Comparison of ENCODE assay signal across 37 cellular contexts in the genomic region with DNA sequence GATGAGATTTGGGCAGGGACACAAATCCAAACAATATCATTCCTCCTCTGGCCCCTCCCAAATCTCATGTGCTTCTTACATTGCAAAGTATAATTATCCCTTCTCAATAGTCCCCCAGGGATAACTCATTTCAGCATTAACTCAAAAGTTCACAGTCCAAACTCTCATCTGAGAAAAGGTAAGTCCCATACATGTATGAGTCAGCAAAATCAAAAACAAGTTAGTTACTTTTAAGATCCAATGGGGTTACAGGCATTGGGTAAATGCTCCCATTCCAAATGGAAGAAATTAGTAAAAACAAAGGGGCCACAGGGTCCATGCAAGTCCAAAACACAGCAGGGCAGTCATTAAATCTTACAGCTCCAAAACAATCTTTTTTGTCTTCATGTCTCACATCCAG.
"Had no signal": no experiment of that assay in that cellular context is flagged by ENCODE, and none has a peak within 500 bp of the region (broad histone marks: within the 10 kb centered on the region; RNA-seq: fewer than 3 reads in every experiment).

No MANE protein-coding gene starts in this region.

- H3K27me3 Mint-ChIP-seq: activated B cell treated with CpG ODN at 0.5 μM for 24 hours; activated CD4-positive, alpha-beta memory T cell treated with anti-CD3 and anti-CD28 coated beads for 36 hours; activated CD4-positive, alpha-beta T cell treated with anti-CD3 and anti-CD28 coated beads, Interleukin-2, amount 10 ng/mL, durations not matched to agents 24 days and 14 days; activated CD8-positive, alpha-beta T cell treated with anti-CD3 and anti-CD28 coated beads for 36 hours; activated naive CD4-positive, alpha-beta T cell treated with anti-CD3 and anti-CD28 coated beads, Interleukin-2, amount 10 ng/mL, durations not matched to agents 7 days and 5 days; activated naive CD4-positive, alpha-beta T cell treated with anti-CD3 and anti-CD28 coated beads, Interleukin-2, amount 50 U/mL, for 24 hours; activated naive CD8-positive, alpha-beta T cell; activated naive CD8-positive, alpha-beta T cell treated with anti-CD3 and anti-CD28 coated beads, Interleukin-2, amount 10 ng/mL, durations not matched to agents 7 days and 5 days; activated naive CD8-positive, alpha-beta T cell treated with anti-CD3 and anti-CD28 coated beads, Interleukin-2, amount 50 U/mL, for 24 hours; brain; central memory CD8-positive, alpha-beta T cell had no signal

- H3K4me3 Mint-ChIP-seq: activated B cell treated with CpG ODN at 0.5 μM for 24 hours; activated CD4-positive, alpha-beta memory T cell treated with anti-CD3 and anti-CD28 coated beads for 36 hours; activated CD4-positive, alpha-beta T cell treated with anti-CD3 and anti-CD28 coated beads, Interleukin-2, amount 10 ng/mL, durations not matched to agents 24 days and 14 days; activated CD8-positive, alpha-beta T cell treated with anti-CD3 and anti-CD28 coated beads for 36 hours; activated naive CD4-positive, alpha-beta T cell treated with anti-CD3 and anti-CD28 coated beads, Interleukin-2, amount 10 ng/mL, durations not matched to agents 7 days and 5 days; activated naive CD4-positive, alpha-beta T cell treated with anti-CD3 and anti-CD28 coated beads, Interleukin-2, amount 50 U/mL, for 24 hours; activated naive CD8-positive, alpha-beta T cell; activated naive CD8-positive, alpha-beta T cell treated with anti-CD3 and anti-CD28 coated beads, Interleukin-2, amount 10 ng/mL, durations not matched to agents 7 days and 5 days; activated naive CD8-positive, alpha-beta T cell treated with anti-CD3 and anti-CD28 coated beads, Interleukin-2, amount 50 U/mL, for 24 hours; activated T-cell treated with anti-CD3 and anti-CD28 coated beads, Interleukin-2, amount 50 U/mL, for 4 hours; brain; central memory CD8-positive, alpha-beta T cell; T-helper 1 cell treated with Interleukin-12 subunit alpha and Interleukin-12 subunit beta and Interleukin-4 antibody, amounts not matched to agents 30 μg/mL and 1 μg/mL, for 36 hours; T-helper 2 cell treated with Interferon-gamma antibody and Interleukin-4, amounts not matched to agents 5 μg/mL and 100 μg/mL, for 36 hours had no signal

- FAIRE-seq: bronchial epithelial cell, TTC549 had no signal

- H3K9me3 Mint-ChIP-seq: activated naive CD4-positive, alpha-beta T cell treated with anti-CD3 and anti-CD28 coated beads, Interleukin-2, amount 50 U/mL, for 24 hours; activated T-cell treated with anti-CD3 and anti-CD28 coated beads, Interleukin-2, amount 50 U/mL, for 4 hours had no signal

- H3K27ac ChIP-seq: ascending aorta, cardiac muscle cell, VCaP had no signal

- H3K9me3 ChIP-seq: ascending aorta had no signal

- ATAC-seq: activated CD8-positive, alpha-beta T cell treated with anti-CD3 and anti-CD28 coated beads for 36 hours; activated naive CD8-positive, alpha-beta T cell treated with anti-CD3 and anti-CD28 coated beads, Interleukin-2, amount 50 U/mL, for 24 hours; activated T-cell treated with anti-CD3 and anti-CD28 coated beads, Interleukin-2, amount 50 U/mL, for 4 hours had no signal

- H3K36me3 ChIP-seq: ascending aorta, cardiac muscle cell had no signal

- DNase-seq: activated B cell treated with CpG ODN at 0.5 μM for 24 hours; activated CD4-positive, alpha-beta memory T cell treated with anti-CD3 and anti-CD28 coated beads for 36 hours; activated CD4-positive, alpha-beta T cell treated with anti-CD3 and anti-CD28 coated beads for 4 hours; activated CD4-positive, alpha-beta T cell treated with anti-CD3 and anti-CD28 coated beads, Interleukin-2, amount 10 ng/mL, durations not matched to agents 24 days and 14 days; activated CD4-positive, alpha-beta T cell treated with anti-CD3 and anti-CD28 coated beads, Interleukin-2, amount 50 U/mL, for 1 hour; activated CD4-positive, alpha-beta T cell treated with anti-CD3 and anti-CD28 coated beads, Interleukin-2, amount 50 U/mL, for 4 hours; activated CD4-positive, CD25-positive, alpha-beta regulatory T cell treated with anti-CD3 and anti-CD28 coated beads, Interleukin-2, amount 50 U/mL, for 72 hours; activated CD8-positive, alpha-beta memory T cell treated with anti-CD3 and anti-CD28 coated beads, Interleukin-2, amount 50 U/mL, for 4 hours; activated CD8-positive, alpha-beta T cell treated with anti-CD3 and anti-CD28 coated beads for 36 hours; activated effector memory CD4-positive, alpha-beta T cell treated with Interleukin-2 at 50 U/mL for 16 hours; activated gamma-delta T cell; activated naive CD4-positive, alpha-beta T cell treated with anti-CD3 and anti-CD28 coated beads, Interleukin-2, amount 10 ng/mL, durations not matched to agents 7 days and 5 days; activated naive CD4-positive, alpha-beta T cell treated with Interleukin-2 at 50 U/mL for 16 hours; activated naive CD8-positive, alpha-beta T cell treated with anti-CD3 and anti-CD28 coated beads, Interleukin-2, amount 10 ng/mL, durations not matched to agents 7 days and 5 days; activated naive CD8-positive, alpha-beta T cell treated with anti-CD3 and anti-CD28 coated beads, Interleukin-2, amount 50 U/mL, for 24 hours; activated T-cell treated with anti-CD3 and anti-CD28 coated beads for 4 hours; activated T-cell treated with anti-CD3 and anti-CD28 coated beads, Interleukin-2, amount 50 U/mL, for 1 hour; activated T-cell treated with anti-CD3 and anti-CD28 coated beads, Interleukin-2, amount 50 U/mL, for 4 hours; amygdala; anterior cingulate cortex; caudate nucleus; cerebellar nuclear complex; T-helper 1 cell; T-helper 2 cell; T-helper 9 cell had no signal

- H3K27ac Mint-ChIP-seq: activated B cell treated with CpG ODN at 0.5 μM for 24 hours; activated CD4-positive, alpha-beta memory T cell treated with anti-CD3 and anti-CD28 coated beads for 36 hours; activated CD4-positive, alpha-beta T cell treated with anti-CD3 and anti-CD28 coated beads, Interleukin-2, amount 10 ng/mL, durations not matched to agents 24 days and 14 days; activated CD8-positive, alpha-beta T cell treated with anti-CD3 and anti-CD28 coated beads for 36 hours; activated naive CD4-positive, alpha-beta T cell treated with anti-CD3 and anti-CD28 coated beads, Interleukin-2, amount 10 ng/mL, durations not matched to agents 7 days and 5 days; activated naive CD4-positive, alpha-beta T cell treated with anti-CD3 and anti-CD28 coated beads, Interleukin-2, amount 50 U/mL, for 24 hours; activated naive CD8-positive, alpha-beta T cell; activated naive CD8-positive, alpha-beta T cell treated with anti-CD3 and anti-CD28 coated beads, Interleukin-2, amount 10 ng/mL, durations not matched to agents 7 days and 5 days; activated naive CD8-positive, alpha-beta T cell treated with anti-CD3 and anti-CD28 coated beads, Interleukin-2, amount 50 U/mL, for 24 hours; activated T-helper 2 cell treated with anti-CD3 and anti-CD28 coated beads, Interferon-gamma antibody, Interleukin-2, Interleukin-4, amounts not matched to agents 10 μg/mL and 5 μg/mL and 100 μg/mL, durations not matched to agents 14 hours and 24 hours and 36 hours; brain; T-helper 1 cell treated with Interleukin-12 subunit alpha and Interleukin-12 subunit beta and Interleukin-4 antibody, amounts not matched to agents 30 μg/mL and 1 μg/mL, for 36 hours; T-helper 2 cell treated with Interferon-gamma antibody and Interleukin-4, amounts not matched to agents 5 μg/mL and 100 μg/mL, for 36 hours had no signal

- H3K4me1 Mint-ChIP-seq: activated B cell treated with CpG ODN at 0.5 μM for 24 hours; activated CD4-positive, alpha-beta T cell treated with anti-CD3 and anti-CD28 coated beads, Interleukin-2, amount 10 ng/mL, durations not matched to agents 24 days and 14 days; activated naive CD4-positive, alpha-beta T cell treated with anti-CD3 and anti-CD28 coated beads, Interleukin-2, amount 10 ng/mL, durations not matched to agents 7 days and 5 days; activated naive CD4-positive, alpha-beta T cell treated with anti-CD3 and anti-CD28 coated beads, Interleukin-2, amount 50 U/mL, for 24 hours; activated naive CD8-positive, alpha-beta T cell treated with anti-CD3 and anti-CD28 coated beads, Interleukin-2, amount 10 ng/mL, durations not matched to agents 7 days and 5 days; activated naive CD8-positive, alpha-beta T cell treated with anti-CD3 and anti-CD28 coated beads, Interleukin-2, amount 50 U/mL, for 24 hours; brain had no signal

- H3K4me1 ChIP-seq: ascending aorta had no signal

- H3K36me3 Mint-ChIP-seq: activated CD4-positive, alpha-beta memory T cell treated with anti-CD3 and anti-CD28 coated beads for 36 hours; activated naive CD4-positive, alpha-beta T cell treated with anti-CD3 and anti-CD28 coated beads, Interleukin-2, amount 10 ng/mL, durations not matched to agents 7 days and 5 days; activated naive CD4-positive, alpha-beta T cell treated with anti-CD3 and anti-CD28 coated beads, Interleukin-2, amount 50 U/mL, for 24 hours; activated naive CD8-positive, alpha-beta T cell; activated naive CD8-positive, alpha-beta T cell treated with anti-CD3 and anti-CD28 coated beads, Interleukin-2, amount 10 ng/mL, durations not matched to agents 7 days and 5 days; brain had no signal

- H3K27me3 ChIP-seq: ascending aorta, cardiac muscle cell had no signal

- H3K4me3 ChIP-seq: ascending aorta, cardiac muscle cell had no signal
